ENCODE assay signal across 15 cellular contexts in genomic region chr6:26545617-26546016, GRCh38. TPM values are rescaled to one million over a fixed set of nuclear protein-coding genes. Genes with fewer than 3 reads are reported as not detected.
"Had no signal": no experiment of that assay in that cellular context is flagged by ENCODE, and none has a peak within 500 bp of the region (broad histone marks: within the 10 kb centered on the region; RNA-seq: fewer than 3 reads in every experiment).

No MANE protein-coding gene starts in this region.

- H3K27ac ChIP-seq: cardiac muscle cell, esophagus squamous epithelium, neutrophil, transverse colon had no signal

- H3K9me3 ChIP-seq: esophagus squamous epithelium, neutrophil, transverse colon had no signal

- H3K27me3 Mint-ChIP-seq: naive thymus-derived CD8-positive, alpha-beta T cell had no signal

- H3K27me3 ChIP-seq: cardiac muscle cell, esophagus squamous epithelium, transverse colon had no signal

- H3K4me3 Mint-ChIP-seq: immature natural killer cell; naive thymus-derived CD8-positive, alpha-beta T cell; T-helper 1 cell treated with Interleukin-12 subunit alpha and Interleukin-12 subunit beta and Interleukin-4 antibody, amounts not matched to agents 30 μg/mL and 1 μg/mL, for 36 hours had no signal

- ATAC-seq: activated CD4-positive, CD25-positive, alpha-beta regulatory T cell treated with anti-CD3 and anti-CD28 coated beads, Interleukin-2, amount 50 U/mL, for 24 hours; naive thymus-derived CD8-positive, alpha-beta T cell had no signal

- H3K4me3 ChIP-seq: cardiac muscle cell, esophagus squamous epithelium, lung, transverse colon had no signal

- H3K9me3 Mint-ChIP-seq: immature natural killer cell; naive thymus-derived CD8-positive, alpha-beta T cell; T-helper 1 cell treated with Interleukin-12 subunit alpha and Interleukin-12 subunit beta and Interleukin-4 antibody, amounts not matched to agents 30 μg/mL and 1 μg/mL, for 36 hours had no signal

- DNase-seq: activated naive CD4-positive, alpha-beta T cell; esophagus squamous epithelium; foreskin fibroblast; immature natural killer cell; naive thymus-derived CD8-positive, alpha-beta T cell; posterior cingulate gyrus; transverse colon had no signal

RNA-seq across cellular contexts. Expression of gene BTN1A1, which starts 45.5 kb away (rescaled TPM):
- total RNA-seq: cardiac muscle cell; esophagus squamous epithelium; mononuclear cell; naive thymus-derived CD8-positive, alpha-beta T cell; skeletal muscle tissue; subcutaneous adipose tissue had no signal
- polyA plus RNA-seq: immature natural killer cell; naive thymus-derived CD8-positive, alpha-beta T cell had no signal
